1 cellular context compared by ENCODE assay signal in the genomic region with DNA sequence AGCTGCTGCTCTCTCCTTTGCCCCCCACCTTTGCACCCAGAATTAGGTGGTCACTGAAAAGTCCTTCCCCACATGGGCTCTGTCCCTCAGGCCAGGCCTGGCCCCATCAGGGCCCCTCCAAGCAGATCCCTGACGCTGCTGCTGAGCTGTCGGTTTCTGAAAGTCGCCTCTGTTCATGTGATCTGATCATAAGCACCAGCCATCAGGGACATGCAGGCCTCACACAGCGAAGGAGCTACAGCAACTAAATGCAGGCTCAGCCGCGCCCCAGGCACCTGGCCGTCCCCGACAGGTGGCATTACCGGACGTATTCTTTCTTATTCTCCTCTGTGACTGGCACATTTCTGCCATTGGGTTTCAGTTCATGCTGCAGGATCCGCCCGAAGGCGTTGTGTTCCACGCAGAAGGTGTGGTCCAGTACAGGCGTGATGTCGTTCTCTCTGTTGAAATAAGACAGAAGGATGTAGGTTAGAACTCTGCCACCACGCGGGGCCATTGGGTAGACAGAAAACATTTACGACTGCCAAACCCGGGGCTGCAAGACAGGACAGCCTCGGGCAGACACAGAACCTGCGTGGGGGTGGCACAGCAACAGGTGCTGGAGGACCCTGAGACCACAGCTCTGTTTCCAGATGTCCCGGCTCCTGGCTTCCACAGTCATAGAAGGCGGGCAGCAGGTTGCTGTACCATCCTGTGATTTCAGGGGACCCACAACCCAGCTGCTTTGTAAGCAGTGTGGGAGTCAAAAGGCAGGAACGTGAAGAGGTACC.
TF ChIP-seq lines count a peak whose summit lies in the region.

No MANE protein-coding gene starts in this region.

TF ChIP-seq in H1, 55 proteins besides CTCF, POLR2A, EP300 and RAD21 (continued from another document):
- TF ChIP-seq SRF (IDR thresholded peaks at IDR 0.05; ENCODE audit: low read depth, low read length), result no peak
- no peak for TF ChIP-seq CBX8 (IDR thresholded peaks at IDR 0.05; ENCODE audit: borderline replicate concordance, low read depth, low read length)
- TF ChIP-seq SAP30 (IDR thresholded peaks at IDR 0.05; ENCODE audit: insufficient read depth, insufficient replicate concordance, low read length), result no peak
- no peak for TF ChIP-seq EZH2 (IDR thresholded peaks at IDR 0.05; ENCODE audit: low read depth, low read length, severe bottlenecking)
